In the genomic region with DNA sequence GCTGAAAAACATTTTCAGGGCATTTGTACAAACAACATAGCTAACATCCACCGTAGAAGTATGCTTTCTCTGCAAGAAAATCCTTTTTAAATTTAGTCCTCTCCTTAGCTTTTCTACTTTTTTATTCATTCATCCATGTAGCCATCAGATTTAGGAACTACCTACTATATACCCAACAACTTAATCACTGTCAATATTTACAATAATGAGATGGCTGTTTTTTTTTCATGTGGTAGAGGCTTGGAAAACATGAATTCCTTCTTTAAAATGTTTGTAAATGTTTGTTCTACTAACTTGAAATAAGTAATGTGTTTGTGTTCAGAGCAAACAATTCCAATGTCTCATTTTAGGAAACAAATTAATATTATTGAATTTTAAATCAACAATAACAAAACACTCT, we compare ENCODE assay signal across 23 cellular contexts.
DNase-seq lines count a peak whose midpoint lies in the region; ATAC-seq, FAIRE-seq and TF ChIP-seq lines count a peak whose summit lies in the region.
"Had no signal": no experiment of that assay in that cellular context is flagged by ENCODE, and none has a peak within 500 bp of the region (broad histone marks: within the 10 kb centered on the region; RNA-seq: fewer than 3 reads in every experiment).

No MANE protein-coding gene starts in this region.

- H4K20me1 ChIP-seq in PC-3 (ENCODE audit: low read length): no peaks in the 10 kb centered on the region
- H4K20me1 ChIP-seq: BLaER1 treated with 17β-estradiol and CSF1 and Interleukin-3, amounts not matched to agents 10 nM and 100 nM had no signal

- CTCF ChIA-PET in A549 (lab: Yijun Ruan, JAX): interaction anchor here (0.6 to 0.7 kb wide), 2 partner anchors 102 to 105 kb away, joined by 3 to 4 read pairs; no protein-coding TSS in a partner anchor
- CTCF ChIA-PET in PC-3 (lab: Charles Lee): interaction anchor here (0.7 kb wide), 1 partner anchor 164 kb away, joined by 3 read pairs; no protein-coding TSS in a partner anchor

- 0 out of 5 replicates have a peak, but pooled peaks of 1 of the 2 experiments have one; percentile 2 for TF ChIP-seq RAD21 in A549 (conservative IDR thresholded peaks at IDR 0.05 in 1 of 2, IDR thresholded peaks at IDR 0.05 in 1 of 2)

- H3K36me3 ChIP-seq in PC-3 (ENCODE audit: low read depth, low read length): no peaks in the 10 kb centered on the region
- H3K36me3 ChIP-seq in uterus: no peaks in the 10 kb centered on the region
- H3K36me3 ChIP-seq: BE2C; BLaER1 treated with 17β-estradiol and CSF1 and Interleukin-3, amounts not matched to agents 10 nM and 100 nM had no signal

- TF ChIP-seq CTCF in A549 (IDR thresholded peaks at IDR 0.05): no peak
- TF ChIP-seq CTCF in PC-3 (conservative IDR thresholded peaks at IDR 0.05; ENCODE audit: low read depth, low read length): no peak
- TF ChIP-seq CTCF in fibroblast of villous mesenchyme (IDR thresholded peaks at IDR 0.05; ENCODE audit: insufficient read depth, low read depth, low read length): no peak
- TF ChIP-seq CTCF in uterus (IDR thresholded peaks at IDR 0.05): no peak

- peak overlapping the region; percentile 22 to 57; a peak in 3 of 6 replicates for H3K27ac ChIP-seq in A549
- peak overlapping the region; percentile 36; the same call in 1 of the 2 replicates for H3K27ac ChIP-seq in PC-3 (ENCODE audit: low read length)
- H3K27ac ChIP-seq in uterus: no peak overlapping the region
- H3K27ac ChIP-seq: 22Rv1; BLaER1 treated with 17β-estradiol and CSF1 and Interleukin-3, amounts not matched to agents 10 nM and 100 nM had no signal

- 0 out of 2 replicates have a peak overlapping the region, but pooled peaks have one; percentile 21 for H2AFZ ChIP-seq in PC-3 (ENCODE audit: low read length)
- H2AFZ ChIP-seq: GM23338 had no signal

- no peak for TF ChIP-seq EP300 in A549 (IDR thresholded peaks at IDR 0.05)

- H3K9ac ChIP-seq in PC-3 (ENCODE audit: low read length): no peak overlapping the region
- H3K9ac ChIP-seq: BLaER1 treated with 17β-estradiol and CSF1 and Interleukin-3, amounts not matched to agents 10 nM and 100 nM had no signal

- H3K27me3 ChIP-seq in PC-3 (ENCODE audit: low read length): no peaks in the 10 kb centered on the region
- no peaks in the 10 kb centered on the region for H3K27me3 ChIP-seq in uterus
- H3K27me3 ChIP-seq: BE2C; BLaER1 treated with 17β-estradiol and CSF1 and Interleukin-3, amounts not matched to agents 10 nM and 100 nM had no signal

- no TSS peak for BruUV-seq in PC-3 (replicated peaks; lab: Mats Ljungman, UMichigan)

- intact Hi-C loops in PC-3 (cut with micrococcal nuclease) (loop anchor here (1.0 to 5.0 kb wide), 2 partner anchors 22 to 64 kb away; no protein-coding TSS in a partner anchor), uterus (cut with DNase I; ENCODE audit: low total_unique reads) (no loop called here)

- H3K79me2 ChIP-seq in PC-3 (ENCODE audit: low read length): no peaks in the 10 kb centered on the region

- peak overlapping the region; percentile 63; the same call in 2 of the 3 replicates for H3K4me2 ChIP-seq in A549
- no peak overlapping the region for H3K4me2 ChIP-seq in PC-3 (ENCODE audit: low read length)
- H3K4me2 ChIP-seq: BLaER1 treated with 17β-estradiol and CSF1 and Interleukin-3, amounts not matched to agents 10 nM and 100 nM; GM23338 had no signal

- peak; percentile 39 for FAIRE-seq in A549 (lab: Jason Lieb, UNC)
- FAIRE-seq in H54 (lab: Jason Lieb, UNC): peak; percentile 30
- FAIRE-seq in GM19239 (lab: Jason Lieb, UNC): no peak
- FAIRE-seq: A204.1, D721Med, G401.6, GM12892 had no signal

- POLR2A ChIA-PET in A549 (lab: Yijun Ruan, JAX) (no interaction called here), PC-3 (lab: Charles Lee; ENCODE audit: unreplicated experiment) (no interaction called here)

- H3K4me1 ChIP-seq in A549 (peaks cover 83% of the 10 kb centered on the region), PC-3 (ENCODE audit: insufficient read depth, low read length) (peaks cover 32% of the 10 kb centered on the region), uterus (peaks cover 0 to 9% of the 10 kb centered on the region in 2 donors)
- H3K4me1 ChIP-seq: BE2C; BLaER1 treated with 17β-estradiol and CSF1 and Interleukin-3, amounts not matched to agents 10 nM and 100 nM had no signal

- no peak overlapping the region for H3K4me3 ChIP-seq in A549
- no peak overlapping the region for H3K4me3 ChIP-seq in PC-3 (ENCODE audit: low read length)
- no peak overlapping the region for H3K4me3 ChIP-seq in fibroblast of villous mesenchyme (ENCODE audit: low read depth, low read length)
- H3K4me3 ChIP-seq in uterus: no peak overlapping the region
- H3K4me3 ChIP-seq: BLaER1 treated with 17β-estradiol and CSF1 and Interleukin-3, amounts not matched to agents 10 nM and 100 nM; GM23338 had no signal

- DNase-seq in A549 (ENCODE audit: low read depth in 1 of 2, low spot score in 1 of 2) (peak in 1 of 2 experiments; percentile 41), H54 (ENCODE audit: insufficient read length, low spot score) (no peak), PC-3 (peak; percentile 55), fibroblast of villous mesenchyme (ENCODE audit: low read depth) (peak; percentile 29), GM19239 (ENCODE audit: insufficient read length, low spot score) (no peak), cerebellar cortex (ENCODE audit: low spot score) (no peak), uterus (no peak)
- DNase-seq: ACHN; AML-193; BE2C; CD4-positive, alpha-beta T cell; CD8-positive, alpha-beta memory T cell; DMS 273 treated with DMSO at 0.1 percent for 48 hours; DND-41; HCEC 1CT had no signal

- no peaks in the 10 kb centered on the region for H3K9me3 ChIP-seq in A549
- no peaks in the 10 kb centered on the region for H3K9me3 ChIP-seq in PC-3 (ENCODE audit: low read length)
- no peaks in the 10 kb centered on the region for H3K9me3 ChIP-seq in uterus
- H3K9me3 ChIP-seq: BE2C; BLaER1 treated with 17β-estradiol and CSF1 and Interleukin-3, amounts not matched to agents 10 nM and 100 nM had no signal

- TF ChIP-seq POLR2A in A549 (IDR thresholded peaks at IDR 0.05; ENCODE audit: low read length) (no peak), H54 (IDR thresholded peaks at IDR 0.05; ENCODE audit: low read depth, low read length) (no peak), uterus (IDR thresholded peaks at IDR 0.05) (no peak)

- no peaks in the 10 kb centered on the region for H3F3A ChIP-seq in PC-3 (ENCODE audit: low read length, unreplicated experiment)

- no peaks in the 10 kb centered on the region for H3K9me2 ChIP-seq in PC-3 (replicated peaks; ENCODE audit: low read length)

- no peak for ATAC-seq in A549
- peak; percentile 66 for ATAC-seq in PC-3
- no peak for ATAC-seq in GM18868 (IDR thresholded peaks at IDR 0.05; ENCODE audit: unreplicated experiment)
- ATAC-seq: GM23338 had no signal

- 13% methylated on average over 1 of the region's 1 CpG for WGBS in A549 (ENCODE audit: missing lambda C conversion rate)

TF ChIP-seq in A549, 52 proteins besides CTCF, POLR2A, EP300 and RAD21:
- TF ChIP-seq MAFK (IDR thresholded peaks at IDR 0.05; ENCODE audit: partially characterized antibody) (no peak), FOSL2 (IDR thresholded peaks at IDR 0.05) (no peak), FOSL2 (CRISPR knock-in tag; IDR thresholded peaks at IDR 0.05) (peak; percentile 15; the same call in 1 of the 2 replicates), RFX5 (IDR thresholded peaks at IDR 0.05) (no peak), GATA3 (IDR thresholded peaks at IDR 0.05; ENCODE audit: borderline replicate concordance) (peak; percentile 57)
- TF ChIP-seq, protein P1, sequence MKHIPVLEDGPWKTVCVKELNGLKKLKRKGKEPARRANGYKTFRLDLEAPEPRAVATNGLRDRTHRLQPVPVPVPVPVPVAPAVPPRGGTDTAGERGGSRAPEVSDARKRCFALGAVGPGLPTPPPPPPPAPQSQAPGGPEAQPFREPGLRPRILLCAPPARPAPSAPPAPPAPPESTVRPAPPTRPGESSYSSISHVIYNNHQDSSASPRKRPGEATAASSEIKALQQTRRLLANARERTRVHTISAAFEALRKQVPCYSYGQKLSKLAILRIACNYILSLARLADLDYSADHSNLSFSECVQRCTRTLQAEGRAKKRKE (CRISPR knock-in tag; IDR thresholded peaks at IDR 0.05; ENCODE audit: low read depth): no peak
TF ChIP-seq in A549: peak in this region for 2.

Comparison
In these comparisons a context has a peak if more than half of its experiments do, and no peak if none do; other contexts are left out.
1. DNase-seq: peak in PC-3 (single experiment) and fibroblast of villous mesenchyme (single experiment); none in H54 (single experiment), GM19239 (single experiment), cerebellar cortex (single experiment) and uterus (0 of 2).
2. H3K27ac ChIP-seq: peak in A549 (2 of 2) and PC-3 (single experiment); none in uterus (0 of 2).